12 cellular contexts compared by ENCODE assay signal in genomic region chr17:82269138-82269881, GRCh38. TPM values are rescaled to one million over a fixed set of nuclear protein-coding genes. Genes with fewer than 3 reads are reported as not detected.
DNase-seq lines count a peak whose midpoint lies in the region; ATAC-seq and TF ChIP-seq lines count a peak whose summit lies in the region.
"Had no signal": no experiment of that assay in that cellular context is flagged by ENCODE, and none has a peak within 500 bp of the region (broad histone marks: within the 10 kb centered on the region; RNA-seq: fewer than 3 reads in every experiment).

No MANE protein-coding gene starts in this region.

- H2AFZ ChIP-seq in trophoblast cell (ENCODE audit: insufficient read depth, low read length, poor library complexity) = peak overlapping the region; percentile 23

- no peak overlapping the region for H2BK120ac ChIP-seq in trophoblast cell (ENCODE audit: insufficient read depth, low read length, poor library complexity)

- in situ Hi-C loops in Panc1 (cut with HindIII; ENCODE audit: low pct_unique_long_range_greater_than_20kb, low sequenced_read_pairs) = no loop called here

- H3K27me3 ChIP-seq in CD4-positive, alpha-beta memory T cell (ENCODE audit: insufficient read depth, low read length) = no peaks in the 10 kb centered on the region
- no peaks in the 10 kb centered on the region for H3K27me3 ChIP-seq in Panc1 (ENCODE audit: control insufficient read depth, insufficient read depth, low read length)
- H3K27me3 ChIP-seq in trophoblast cell (ENCODE audit: insufficient read depth, low read length) = no peaks in the 10 kb centered on the region

- H3K27me3 Mint-ChIP-seq in CD4-positive, alpha-beta memory T cell = no peaks in the 10 kb centered on the region
- no peaks in the 10 kb centered on the region for H3K27me3 Mint-ChIP-seq in effector memory CD8-positive, alpha-beta T cell

- H3K4ac ChIP-seq in trophoblast cell (ENCODE audit: low read depth, low read length) = peak overlapping the region; percentile 98

- no peak overlapping the region for H2BK5ac ChIP-seq in trophoblast cell (ENCODE audit: low read depth, low read length, poor library complexity)

- no peak for TF ChIP-seq CTCF in Panc1 (IDR thresholded peaks at IDR 0.05)

- no peak overlapping the region for H3K23ac ChIP-seq in trophoblast cell (ENCODE audit: low read length)

- peaks cover 46% of the 10 kb centered on the region for H3K36me3 ChIP-seq in CD4-positive, alpha-beta memory T cell (ENCODE audit: insufficient read depth, low read length)
- peaks cover 11% of the 10 kb centered on the region for H3K36me3 ChIP-seq in Panc1 (ENCODE audit: control insufficient read depth, insufficient read depth, low read length)
- H3K36me3 ChIP-seq in trophoblast cell (ENCODE audit: control insufficient read depth in 1 of 2, insufficient read depth in 2 of 2, low read length in 2 of 2) = peaks cover 48 to 66% of the 10 kb centered on the region in 2 experiments

- CTCF ChIA-PET in CD4-positive, alpha-beta memory T cell (lab: Charles Lee; ENCODE audit: partially characterized antibody) = no interaction called here
- CTCF ChIA-PET in Panc1 (lab: Charles Lee) = no interaction called here

- peaks cover 50 to 82% (median 67%) of the 10 kb centered on the region in 4 donors for H3K4me1 Mint-ChIP-seq in CD4-positive, alpha-beta memory T cell
- H3K4me1 Mint-ChIP-seq in effector memory CD8-positive, alpha-beta T cell (ENCODE audit: low read depth in 2 of 2) = peaks cover 52 to 55% of the 10 kb centered on the region in 2 donors

- peak overlapping the region; percentile 24 for H3K27ac ChIP-seq in CD4-positive, alpha-beta memory T cell (ENCODE audit: low read depth, low read length)
- H3K27ac ChIP-seq in Panc1 (ENCODE audit: low read length) = peak overlapping the region; percentile 62
- H3K27ac ChIP-seq in trophoblast cell (ENCODE audit: low read depth, low read length) = no peak overlapping the region

- no peak for ATAC-seq in Panc1
- no peak for ATAC-seq in effector memory CD8-positive, alpha-beta T cell (replicated peaks)
- no peak for ATAC-seq in HG03196 (IDR thresholded peaks at IDR 0.05; ENCODE audit: unreplicated experiment)

- no peak overlapping the region for H3K4me3 ChIP-seq in CD4-positive, alpha-beta memory T cell (ENCODE audit: low read length in 2 of 2)
- H3K4me3 ChIP-seq in Panc1 (ENCODE audit: low read depth in 2 of 2, low read length in 2 of 2) = no peak overlapping the region; a peak in 2 of 4 replicates
- no peak overlapping the region for H3K4me3 ChIP-seq in trophoblast cell (ENCODE audit: low read depth, low read length)

- POLR2A ChIA-PET in CD4-positive, alpha-beta memory T cell (lab: Charles Lee; ENCODE audit: partially characterized antibody) = interaction anchor here (1.5 kb wide), 1 partner anchor 48 kb away, joined by 5 read pairs; the partner anchor contains the start of gene CD7
- POLR2A ChIA-PET in Panc1 (lab: Charles Lee) = interaction anchor here (0.5 to 0.6 kb wide), 2 partner anchors 16 to 87 kb away, joined by 3 to 6 read pairs; no protein-coding TSS in a partner anchor

- no peak overlapping the region for H3K9ac ChIP-seq in trophoblast cell (ENCODE audit: low read length)

- WGBS in trophoblast cell (ENCODE audit: extremely low coverage, insufficient coverage, insufficient read length) = no CpG with 5 or more reads among the region's 10 CpGs

- no peak overlapping the region for H3K4me2 ChIP-seq in trophoblast cell (ENCODE audit: low read length)

- H4K8ac ChIP-seq in trophoblast cell (ENCODE audit: low read depth, low read length) = no peak overlapping the region

- peak overlapping the region; percentile 68 to 92 (median 77) for H3K27ac Mint-ChIP-seq in CD4-positive, alpha-beta memory T cell
- peak overlapping the region; percentile 74 to 82 for H3K27ac Mint-ChIP-seq in effector memory CD8-positive, alpha-beta T cell

- H3K4me1 ChIP-seq in CD4-positive, alpha-beta memory T cell (ENCODE audit: insufficient read depth, low read length) = peaks cover 65% of the 10 kb centered on the region
- peaks cover 65% of the 10 kb centered on the region for H3K4me1 ChIP-seq in Panc1 (ENCODE audit: control insufficient read depth, insufficient read depth, low read length)
- H3K4me1 ChIP-seq in trophoblast cell (ENCODE audit: control insufficient read depth in 1 of 2, insufficient read depth in 2 of 2, low read length in 2 of 2) = peaks cover 28 to 29% of the 10 kb centered on the region in 2 experiments

- peaks cover 11% of the 10 kb centered on the region for H3K79me1 ChIP-seq in trophoblast cell (ENCODE audit: low read length)

- H3K4me3 Mint-ChIP-seq in CD4-positive, alpha-beta memory T cell = peak overlapping the region; percentile 8 to 95 (median 56)
- peak overlapping the region; percentile 59 to 82 for H3K4me3 Mint-ChIP-seq in effector memory CD8-positive, alpha-beta T cell

- H4K12ac ChIP-seq in trophoblast cell (ENCODE audit: low read depth, low read length) = no peak overlapping the region

- H3K9me3 ChIP-seq in CD4-positive, alpha-beta memory T cell (ENCODE audit: control insufficient read depth in 1 of 2, low read length in 2 of 2) = no peaks in the 10 kb centered on the region
- H3K9me3 ChIP-seq in Panc1 (ENCODE audit: control insufficient read depth, insufficient read depth, low read depth, low read length) (no peaks in the 10 kb centered on the region), trophoblast cell (ENCODE audit: insufficient read depth, low read depth, low read length) (peaks cover 2% of the 10 kb centered on the region)

- H2AK5ac ChIP-seq in trophoblast cell (ENCODE audit: low read length) = no peak overlapping the region

- H2BK12ac ChIP-seq in trophoblast cell (ENCODE audit: low read length) = no peak overlapping the region

- intact Hi-C loops in CD4-positive, alpha-beta memory T cell (cut with micrococcal nuclease) = no loop called here
- intact Hi-C loops in Panc1 (cut with micrococcal nuclease; ENCODE audit: unreplicated experiment) = no loop called here

- no peaks in the 10 kb centered on the region for H3K9me3 Mint-ChIP-seq in CD4-positive, alpha-beta memory T cell
- H3K9me3 Mint-ChIP-seq in effector memory CD8-positive, alpha-beta T cell = no peaks in the 10 kb centered on the region

- H3K14ac ChIP-seq in trophoblast cell (ENCODE audit: low read length) = no peak overlapping the region

- no peak overlapping the region for H4K91ac ChIP-seq in trophoblast cell (ENCODE audit: low read depth, low read length)

- peaks cover 58% of the 10 kb centered on the region for H3K79me2 ChIP-seq in trophoblast cell (ENCODE audit: control insufficient read depth, insufficient read depth, low read length, poor library complexity)

- no peak for DNase-seq in CD4-positive, alpha-beta memory T cell
- DNase-seq in Panc1 (ENCODE audit: low read depth, low spot score) (no peak), trophoblast cell (no peak), NCI-H1092 (lab: John Stamatoyannopoulos, UW) (no peak), DMS 273 treated with DMSO at 0.1 percent for 48 hours (lab: John Stamatoyannopoulos, UW) (no peak)
- DNase-seq in effector memory CD8-positive, alpha-beta T cell = no peak
- no peak for DNase-seq in stimulated activated CD8-positive, alpha-beta memory T cell treated with anti-CD3 and anti-CD28 coated beads, Interleukin-4, amount 100 ng/mL, for 48 hours
- DNase-seq: activated gamma-delta T cell treated with Interleukin-2 at 50 U/mL for 16 hours, NCI-H345, SW 1271 had no signal

- no peak overlapping the region for H3K18ac ChIP-seq in trophoblast cell (ENCODE audit: low read length)

- H3K36me3 Mint-ChIP-seq in CD4-positive, alpha-beta memory T cell = peaks cover 39 to 67% of the 10 kb centered on the region in 2 donors
- H3K36me3 Mint-ChIP-seq in effector memory CD8-positive, alpha-beta T cell (ENCODE audit: insufficient read depth) = peaks cover 91% of the 10 kb centered on the region

- no TSS peak for BruUV-seq in Panc1 (replicated peaks; lab: Mats Ljungman, UMichigan)

RNA-seq across cellular contexts. Expression of gene CSNK1D, which starts 4.2 kb away (rescaled TPM):
- total RNA-seq in CD4-positive, alpha-beta memory T cell = 100 to 1,000 TPM; 182 TPM
- 10 to 100 TPM; 31.6 to 77.2 TPM for polyA plus RNA-seq in CD4-positive, alpha-beta memory T cell
- 234 TPM for total RNA-seq in Panc1 (2021; ENCODE audit: unreplicated experiment)
- 316 TPM for polyA plus RNA-seq in Panc1 (2012; ENCODE audit: insufficient read length)
- polyA plus RNA-seq in trophoblast cell (2013) = 106 and 112 TPM in 2 replicates

RNA-seq across cellular contexts. Expression of gene SLC16A3, which starts 40.5 kb away (rescaled TPM):
- total RNA-seq in CD4-positive, alpha-beta memory T cell = 10 to 100 TPM; 30.3 to 31.4 TPM
- 1 to 10 TPM; 1.4 to 5.6 TPM for polyA plus RNA-seq in CD4-positive, alpha-beta memory T cell
- 581 TPM for total RNA-seq in Panc1 (2021; ENCODE audit: unreplicated experiment)
- 1,387 TPM for polyA plus RNA-seq in Panc1 (2012; ENCODE audit: insufficient read length)
- polyA plus RNA-seq in trophoblast cell (2013) = 106 and 112 TPM in 2 replicates

RNA-seq across cellular contexts. Expression of gene CD7, which starts 48.1 kb away (rescaled TPM):
- total RNA-seq in CD4-positive, alpha-beta memory T cell = 10 to 100 TPM; 40.9 to 41.0 TPM
- polyA plus RNA-seq in CD4-positive, alpha-beta memory T cell = 10 to 100 TPM; 53.1 to 82.6 TPM
- total RNA-seq in Panc1 (2021; ENCODE audit: unreplicated experiment) = 0.77 TPM
- 0.27 TPM for polyA plus RNA-seq in Panc1 (2012; ENCODE audit: insufficient read length)
- polyA plus RNA-seq in trophoblast cell (2013) = 0.18 and 0.22 TPM in 2 replicates
- total RNA-seq: endothelial cell of umbilical vein had no signal
- polyA plus RNA-seq: endothelial cell of umbilical vein had no signal

RNA-seq across cellular contexts. Expression of gene CCDC57, which starts 56.7 kb away (rescaled TPM):
- total RNA-seq in CD4-positive, alpha-beta memory T cell = 10 to 100 TPM; 80.5 to 88.7 TPM
- polyA plus RNA-seq in CD4-positive, alpha-beta memory T cell = 10 to 100 TPM; 41.6 to 43.6 TPM
- 63.6 TPM for total RNA-seq in Panc1 (2021; ENCODE audit: unreplicated experiment)
- 59.2 TPM for polyA plus RNA-seq in Panc1 (2012; ENCODE audit: insufficient read length)
- 16.0 and 17.2 TPM in 2 replicates for polyA plus RNA-seq in trophoblast cell (2013)

Comparison
In these comparisons a context has a peak if more than half of its experiments do, and no peak if none do; other contexts are left out.
1. RNA of gene SLC16A3, which starts 40.5 kb away (total RNA-seq): 581 TPM in Panc1 (single experiment); 30.3 to 31.4 TPM in CD4-positive, alpha-beta memory T cell; every median in the first group is over 10 times any median in the second.
2. RNA of gene CD7, which starts 48.1 kb away (total RNA-seq): 40.9 to 41.0 TPM in CD4-positive, alpha-beta memory T cell; 0.77 TPM in Panc1 (single experiment); every median in the first group is over 10 times any median in the second.